ENCODE assay signal across 26 cellular contexts in genomic region chr1:39483276-39483675, GRCh38. TPM values are rescaled to one million over a fixed set of nuclear protein-coding genes. Genes with fewer than 3 reads are reported as not detected.
DNase-seq lines count a peak whose midpoint lies in the region; ATAC-seq, FAIRE-seq and TF ChIP-seq lines count a peak whose summit lies in the region.
"Had no signal": no experiment of that assay in that cellular context is flagged by ENCODE, and none has a peak within 500 bp of the region (broad histone marks: within the 10 kb centered on the region; RNA-seq: fewer than 3 reads in every experiment).

No MANE protein-coding gene starts in this region.

- H3K23ac ChIP-seq in IMR-90 (ENCODE audit: low read depth, low read length), result 0 out of 2 replicates have a peak overlapping the region, but pooled peaks have one; percentile 11
- no peak overlapping the region for H3K23ac ChIP-seq in H1 (ENCODE audit: insufficient read length)

- H3K4me1 ChIP-seq in IMR-90 (ENCODE audit: control insufficient read depth, insufficient read depth, low read length), result no peaks in the 10 kb centered on the region; the same call in 1 of the 2 replicates
- no peaks in the 10 kb centered on the region for H3K4me1 ChIP-seq in H1 (replicated peaks in 1 of 4; ENCODE audit: control insufficient read depth in 3 of 4, insufficient read depth in 4 of 4, low read length in 3 of 4)
- no peaks in the 10 kb centered on the region for H3K4me1 ChIP-seq in A673 (ENCODE audit: insufficient read depth, low read length, poor library complexity, severe bottlenecking)
- H3K4me1 ChIP-seq: HAP-1, testis, vagina had no signal

- H3K9ac ChIP-seq in IMR-90 (ENCODE audit: low read depth, low read length) (no peak overlapping the region), H1 (replicated peaks in 1 of 4; ENCODE audit: extremely low read depth in 1 of 4, low read depth in 3 of 4, low read length in 3 of 4) (no peak overlapping the region)
- H3K9ac ChIP-seq: SK-N-SH had no signal

- in situ Hi-C loops in IMR-90 (cut with MboI; ENCODE audit: low sequenced_read_pairs), result no loop called here

- H3K27ac Mint-ChIP-seq in activated naive CD8-positive, alpha-beta T cell treated with anti-CD3 and anti-CD28 coated beads, Interleukin-2, amount 50 U/mL, for 24 hours, result peak overlapping the region; percentile 44
- no peak overlapping the region for H3K27ac Mint-ChIP-seq in activated naive CD8-positive, alpha-beta T cell treated with anti-CD3 and anti-CD28 coated beads for 36 hours
- H3K27ac Mint-ChIP-seq in stimulated activated memory B cell treated with anti-CD40 and anti-IgM and Interleukin-4, amounts not matched to agents 10 μg/mL and 1 μg/mL and 100 μg/mL, for 72 hours, result peak overlapping the region; percentile 4
- H3K27ac Mint-ChIP-seq: activated naive CD4-positive, alpha-beta T cell treated with anti-CD3 and anti-CD28 coated beads, Interleukin-2, amount 10 ng/mL, durations not matched to agents 7 days and 5 days had no signal

- TF ChIP-seq POLR2A in IMR-90 (IDR thresholded peaks at IDR 0.05; ENCODE audit: low read depth, low read length), result no peak
- no peak for TF ChIP-seq POLR2A in H1 (IDR thresholded peaks at IDR 0.05; ENCODE audit: control extremely low read depth in 1 of 2, low read depth in 2 of 2, low read length in 2 of 2)

- H3K56ac ChIP-seq in IMR-90 (ENCODE audit: extremely low read depth, insufficient read depth, low read length), result no peak overlapping the region
- no peak overlapping the region for H3K56ac ChIP-seq in H1 (replicated peaks; ENCODE audit: insufficient read length, low read depth, low read length)

- no peak for TF ChIP-seq EP300 in H1 (IDR thresholded peaks at IDR 0.05; ENCODE audit: borderline replicate concordance in 1 of 2, low read depth in 2 of 2, low read length in 2 of 2)

- H3K9me3 Mint-ChIP-seq in activated naive CD8-positive, alpha-beta T cell treated with anti-CD3 and anti-CD28 coated beads, Interleukin-2, amount 50 U/mL, for 24 hours, result no peaks in the 10 kb centered on the region
- no peaks in the 10 kb centered on the region for H3K9me3 Mint-ChIP-seq in activated naive CD8-positive, alpha-beta T cell treated with anti-CD3 and anti-CD28 coated beads for 36 hours
- no peaks in the 10 kb centered on the region for H3K9me3 Mint-ChIP-seq in stimulated activated memory B cell treated with anti-CD40 and anti-IgM and Interleukin-4, amounts not matched to agents 10 μg/mL and 1 μg/mL and 100 μg/mL, for 72 hours
- H3K9me3 Mint-ChIP-seq: activated naive CD4-positive, alpha-beta T cell treated with anti-CD3 and anti-CD28 coated beads, Interleukin-2, amount 10 ng/mL, durations not matched to agents 7 days and 5 days had no signal

- no peak for FAIRE-seq in H1 (lab: Jason Lieb, UNC)

- no peak overlapping the region for H2AFZ ChIP-seq in IMR-90 (replicated peaks; ENCODE audit: low read length, poor library complexity)
- H2AFZ ChIP-seq in H1 (ENCODE audit: low read length), result no peak overlapping the region

- no peaks in the 10 kb centered on the region for H3K27me3 Mint-ChIP-seq in activated naive CD8-positive, alpha-beta T cell treated with anti-CD3 and anti-CD28 coated beads, Interleukin-2, amount 50 U/mL, for 24 hours
- no peaks in the 10 kb centered on the region for H3K27me3 Mint-ChIP-seq in activated naive CD8-positive, alpha-beta T cell treated with anti-CD3 and anti-CD28 coated beads for 36 hours
- no peaks in the 10 kb centered on the region for H3K27me3 Mint-ChIP-seq in stimulated activated memory B cell treated with anti-CD40 and anti-IgM and Interleukin-4, amounts not matched to agents 10 μg/mL and 1 μg/mL and 100 μg/mL, for 72 hours
- H3K27me3 Mint-ChIP-seq: activated naive CD4-positive, alpha-beta T cell treated with anti-CD3 and anti-CD28 coated beads, Interleukin-2, amount 10 ng/mL, durations not matched to agents 7 days and 5 days had no signal

- H3K9me3 ChIP-seq in IMR-90 (ENCODE audit: control insufficient read depth, insufficient read depth, low read length) (no peaks in the 10 kb centered on the region), H1 (ENCODE audit: insufficient read depth in 2 of 2, low read depth in 1 of 2, low read length in 1 of 2) (no peaks in the 10 kb centered on the region), A673 (ENCODE audit: low read depth, low read length, poor library complexity, severe bottlenecking) (no peaks in the 10 kb centered on the region)
- H3K9me3 ChIP-seq: HAP-1, SK-N-SH, testis, vagina had no signal

- H3K36me3 ChIP-seq in IMR-90 (ENCODE audit: control insufficient read depth, insufficient read depth, low read length), result peaks cover 54% of the 10 kb centered on the region
- peaks cover 9 to 58% (median 41%) of the 10 kb centered on the region in 4 experiments; a peak in 7 of 8 replicates for H3K36me3 ChIP-seq in H1 (ENCODE audit: control insufficient read depth in 2 of 4, insufficient read depth in 4 of 4, low read length in 3 of 4)
- peaks cover 68% of the 10 kb centered on the region for H3K36me3 ChIP-seq in A673 (ENCODE audit: insufficient read depth, low read length, poor library complexity, severe bottlenecking)

- dilution Hi-C loops in IMR-90 (cut with HindIII; ENCODE audit: low sequenced_read_pairs, unreplicated experiment), result no loop called here

- peaks cover 12 to 32% of the 10 kb centered on the region in 2 experiments for H3K79me1 ChIP-seq in IMR-90 (ENCODE audit: low read depth in 1 of 2, low read length in 2 of 2)
- no peaks in the 10 kb centered on the region for H3K79me1 ChIP-seq in H1 (ENCODE audit: low read depth, low read length)

- POLR2A ChIA-PET in IMR-90 (lab: Charles Lee; ENCODE audit: unreplicated experiment), result no interaction called here
- POLR2A ChIA-PET in H1 (lab: Charles Lee; ENCODE audit: partially characterized antibody), result no interaction called here
- POLR2A ChIA-PET in RWPE1 (lab: Yijun Ruan, JAX; ENCODE audit: low non-redundant PET), result no interaction called here
- POLR2A ChIA-PET in A673 (lab: Charles Lee; ENCODE audit: low non-redundant PET), result no interaction called here

- WGBS in IMR-90 (ENCODE audit: extremely low coverage in 2 of 2, insufficient read length in 1 of 2), 2 experiments, result no CpG with 5 or more reads among the region's 1 CpG
- WGBS in H1 (ENCODE audit: extremely low coverage in 1 of 2, insufficient coverage in 1 of 2, insufficient read length in 1 of 2, insufficient replicate concordance in 2 of 2, low coverage in 1 of 2, low lambda C conversion rate in 2 of 2, missing lambda C conversion rate in 1 of 2), 2 experiments, result 73% methylated on average over 1 of the region's 1 CpG; no CpG with 5 or more reads in 1 of the 2 experiments

- TF ChIP-seq CTCF in IMR-90 (conservative IDR thresholded peaks at IDR 0.05; ENCODE audit: low read depth, low read length), result no peak
- TF ChIP-seq CTCF in H1 (IDR thresholded peaks at IDR 0.05; ENCODE audit: control extremely low read depth in 1 of 3, insufficient read depth in 1 of 3, low read depth in 1 of 3, low read length in 3 of 3), result no peak
- TF ChIP-seq CTCF in RWPE1 (conservative IDR thresholded peaks at IDR 0.05; ENCODE audit: low read depth), result no peak
- no peak for TF ChIP-seq CTCF in omental fat pad (IDR thresholded peaks at IDR 0.05)
- TF ChIP-seq CTCF in A673 (conservative IDR thresholded peaks at IDR 0.05; ENCODE audit: low read depth, low read length), result no peak

- H3K23me2 ChIP-seq in H1 (ENCODE audit: low read depth, low read length), result no peaks in the 10 kb centered on the region

- H3K36me3 Mint-ChIP-seq in activated naive CD8-positive, alpha-beta T cell treated with anti-CD3 and anti-CD28 coated beads, Interleukin-2, amount 50 U/mL, for 24 hours (ENCODE audit: low read depth), result peaks cover 27% of the 10 kb centered on the region
- peaks cover 12% of the 10 kb centered on the region for H3K36me3 Mint-ChIP-seq in activated naive CD8-positive, alpha-beta T cell treated with anti-CD3 and anti-CD28 coated beads for 36 hours
- peaks cover 35% of the 10 kb centered on the region for H3K36me3 Mint-ChIP-seq in stimulated activated memory B cell treated with anti-CD40 and anti-IgM and Interleukin-4, amounts not matched to agents 10 μg/mL and 1 μg/mL and 100 μg/mL, for 72 hours

- H3K4me2 ChIP-seq in IMR-90 (ENCODE audit: low read depth, low read length) (no peak overlapping the region), H1 (ENCODE audit: insufficient read depth in 1 of 2, low read depth in 2 of 2, low read length in 2 of 2) (no peak overlapping the region)
- H3K4me2 ChIP-seq: SK-N-SH, smooth muscle cell had no signal

- no peak for ATAC-seq in activated naive CD8-positive, alpha-beta T cell treated with anti-CD3 and anti-CD28 coated beads, Interleukin-2, amount 50 U/mL, for 24 hours
- no peak for ATAC-seq in IMR-90 (ENCODE audit: low read depth)
- no peak for ATAC-seq in stimulated activated memory B cell treated with anti-CD40 and anti-IgM and Interleukin-4, amounts not matched to agents 10 μg/mL and 1 μg/mL and 100 μg/mL, for 72 hours
- no peak for ATAC-seq in omental fat pad (ENCODE audit: low FRiP score)

- H2BK20ac ChIP-seq in IMR-90 (ENCODE audit: low read depth, low read length) (no peak overlapping the region), H1 (ENCODE audit: low read length) (no peak overlapping the region)

- H3K4me3 ChIP-seq in IMR-90 (ENCODE audit: insufficient read depth, low read depth, low read length), result no peak overlapping the region
- no peak overlapping the region for H3K4me3 ChIP-seq in H1 (ENCODE audit: extremely low read depth in 1 of 4, insufficient read depth in 2 of 4, low read depth in 3 of 4, low read length in 4 of 4)
- H3K4me3 ChIP-seq in A673 (ENCODE audit: low read depth, low read length, poor library complexity, severe bottlenecking), result no peak overlapping the region
- H3K4me3 ChIP-seq: dorsolateral prefrontal cortex, HAP-1, lung, smooth muscle cell, testis, vagina had no signal

- H4K91ac ChIP-seq in IMR-90 (ENCODE audit: insufficient read depth, low read depth, low read length) (no peak overlapping the region), H1 (replicated peaks; ENCODE audit: insufficient read length, low read length) (no peak overlapping the region)

- CTCF ChIA-PET in IMR-90 (lab: Yijun Ruan, JAX), result interaction anchor here (1.0 to 1.1 kb wide), 2 partner anchors 18 to 19 kb away, joined by 3 to 4 read pairs; no protein-coding TSS in a partner anchor
- CTCF ChIA-PET in H1 (lab: Charles Lee; ENCODE audit: partially characterized antibody), result interaction anchor here (0.6 to 1.2 kb wide), 2 partner anchors 46 to 385 kb away, joined by 3 read pairs; no protein-coding TSS in a partner anchor
- CTCF ChIA-PET in RWPE1 (lab: Yijun Ruan, JAX), result no interaction called here
- CTCF ChIA-PET in A673 (lab: Charles Lee), result no interaction called here

- H3K14ac ChIP-seq in IMR-90 (replicated peaks; ENCODE audit: low read depth, low read length) (no peak overlapping the region), H1 (ENCODE audit: insufficient read length) (no peak overlapping the region)

- H2BK120ac ChIP-seq in IMR-90 (ENCODE audit: low read depth, low read length) (no peak overlapping the region), H1 (replicated peaks; ENCODE audit: low read depth, low read length) (no peak overlapping the region)

- intact Hi-C loops in IMR-90 (cut with micrococcal nuclease), result no loop called here
- intact Hi-C loops in A673 (cut with micrococcal nuclease; ENCODE audit: unreplicated experiment), result no loop called here

- DNase-seq in activated naive CD8-positive, alpha-beta T cell treated with anti-CD3 and anti-CD28 coated beads, Interleukin-2, amount 50 U/mL, for 24 hours, result no peak
- no peak for DNase-seq in activated naive CD8-positive, alpha-beta T cell treated with anti-CD3 and anti-CD28 coated beads for 36 hours
- no peak for DNase-seq in IMR-90
- DNase-seq in H1 (ENCODE audit: low read depth in 1 of 2, low spot score in 2 of 2), result no peak
- no peak for DNase-seq in RWPE1 (ENCODE audit: low spot score)
- DNase-seq in omental fat pad (ENCODE audit: low spot score), result no peak
- DNase-seq in A673 (ENCODE audit: low spot score), result no peak
- DNase-seq: activated naive CD4-positive, alpha-beta T cell treated with anti-CD3 and anti-CD28 coated beads, Interleukin-2, amount 10 ng/mL, durations not matched to agents 7 days and 5 days; C1 segment of cervical spinal cord; dorsolateral prefrontal cortex; EL; head of caudate nucleus; kidney glomerular epithelial cell; NCI-H2081; NCI-H345; NCI-H774; SK-N-SH; stimulated activated CD4-positive, alpha-beta T cell treated with anti-CD3 and anti-CD28 coated beads, Interleukin-2, amount 100 ng/mL, for 24 hours; T-helper 9 cell; testis had no signal

- H3K79me2 ChIP-seq in H1 (ENCODE audit: control insufficient read depth in 1 of 2, insufficient read depth in 2 of 2, low read length in 2 of 2), result no peaks in the 10 kb centered on the region

- TF ChIP-seq RAD21 in IMR-90 (IDR thresholded peaks at IDR 0.05; ENCODE audit: low read length) (no peak), H1 (IDR thresholded peaks at IDR 0.05 in 1 of 2, conservative IDR thresholded peaks at IDR 0.05 in 1 of 2; ENCODE audit: low read depth in 2 of 2, low read length in 2 of 2) (no peak)

- H2BK5ac ChIP-seq in IMR-90 (ENCODE audit: low read depth, low read length, poor library complexity, severe bottlenecking) (no peak overlapping the region), H1 (ENCODE audit: low read depth, low read length) (no peak overlapping the region)

- H3K4me3 Mint-ChIP-seq in activated naive CD8-positive, alpha-beta T cell treated with anti-CD3 and anti-CD28 coated beads, Interleukin-2, amount 50 U/mL, for 24 hours, result no peak overlapping the region
- H3K4me3 Mint-ChIP-seq in activated naive CD8-positive, alpha-beta T cell treated with anti-CD3 and anti-CD28 coated beads for 36 hours, result no peak overlapping the region
- no peak overlapping the region for H3K4me3 Mint-ChIP-seq in stimulated activated memory B cell treated with anti-CD40 and anti-IgM and Interleukin-4, amounts not matched to agents 10 μg/mL and 1 μg/mL and 100 μg/mL, for 72 hours
- H3K4me3 Mint-ChIP-seq: activated naive CD4-positive, alpha-beta T cell treated with anti-CD3 and anti-CD28 coated beads, Interleukin-2, amount 10 ng/mL, durations not matched to agents 7 days and 5 days had no signal

- no peak overlapping the region for H2AK9ac ChIP-seq in IMR-90 (replicated peaks; ENCODE audit: low read depth, low read length, poor library complexity)

- peaks cover under 1% of the 10 kb centered on the region; the same call in 1 of the 2 replicates for H4K20me1 ChIP-seq in IMR-90 (ENCODE audit: insufficient read depth, low read length)
- H4K20me1 ChIP-seq in H1 (replicated peaks in 1 of 2; ENCODE audit: control insufficient read depth in 1 of 2, insufficient read depth in 2 of 2, low read length in 2 of 2), result peaks cover 2 to 4% of the 10 kb centered on the region in 2 experiments

- BruUV-seq in IMR-90 (replicated peaks; lab: Mats Ljungman, UMichigan) (no TSS peak), A673 (replicated peaks; lab: Mats Ljungman, UMichigan) (no TSS peak)

- H3K18ac ChIP-seq in IMR-90 (ENCODE audit: low read depth, low read length) (no peak overlapping the region), H1 (ENCODE audit: extremely low read depth, low read length) (no peak overlapping the region)

- H2BK15ac ChIP-seq in IMR-90 (ENCODE audit: low read depth, low read length) (no peak overlapping the region), H1 (ENCODE audit: low read length) (no peak overlapping the region)

- no peak overlapping the region; the same call in 1 of the 2 replicates for H2BK12ac ChIP-seq in H1 (ENCODE audit: low read depth, low read length)

- 0 out of 4 replicates have a peak overlapping the region, but pooled peaks of 1 of the 2 experiments have one; percentile 5 for H4K8ac ChIP-seq in IMR-90 (ENCODE audit: low read depth in 2 of 2, low read length in 2 of 2)
- H4K8ac ChIP-seq in H1 (ENCODE audit: extremely low read depth, insufficient read depth, low read length), result peak overlapping the region; percentile 36; the same call in 1 of the 2 replicates

- peaks cover 7% of the 10 kb centered on the region; the same call in 1 of the 2 replicates for H3K9me1 ChIP-seq in IMR-90 (ENCODE audit: insufficient read depth, low read length)

- no peak overlapping the region for H3K27ac ChIP-seq in IMR-90 (ENCODE audit: insufficient read depth, low read length)
- H3K27ac ChIP-seq in H1 (ENCODE audit: low read depth, low read length), result no peak overlapping the region
- no peak overlapping the region; the same call in 1 of the 2 replicates for H3K27ac ChIP-seq in RWPE1
- no peak overlapping the region for H3K27ac ChIP-seq in A673 (ENCODE audit: low read depth, low read length, poor library complexity, severe bottlenecking)
- H3K27ac ChIP-seq: testis, vagina had no signal

- H3K27me3 ChIP-seq in IMR-90 (ENCODE audit: control insufficient read depth, insufficient read depth, low read length) (no peaks in the 10 kb centered on the region), H1 (replicated peaks in 1 of 4; ENCODE audit: control insufficient read depth in 3 of 4, extremely low read depth in 1 of 4, insufficient read depth in 3 of 4, low read length in 3 of 4) (no peaks in the 10 kb centered on the region), A673 (replicated peaks; ENCODE audit: insufficient read depth, low read depth, low read length, poor library complexity) (no peaks in the 10 kb centered on the region)
- H3K27me3 ChIP-seq: dorsolateral prefrontal cortex, testis, vagina had no signal

- no peak overlapping the region for H3K4ac ChIP-seq in IMR-90 (ENCODE audit: low read depth, low read length)
- H3K4ac ChIP-seq in H1 (replicated peaks; ENCODE audit: insufficient read length, low read depth, low read length), result no peak overlapping the region

- H3K4me1 Mint-ChIP-seq in activated naive CD8-positive, alpha-beta T cell treated with anti-CD3 and anti-CD28 coated beads, Interleukin-2, amount 50 U/mL, for 24 hours, result no peaks in the 10 kb centered on the region
- H3K4me1 Mint-ChIP-seq in activated naive CD8-positive, alpha-beta T cell treated with anti-CD3 and anti-CD28 coated beads for 36 hours, result no peaks in the 10 kb centered on the region
- no peaks in the 10 kb centered on the region for H3K4me1 Mint-ChIP-seq in stimulated activated memory B cell treated with anti-CD40 and anti-IgM and Interleukin-4, amounts not matched to agents 10 μg/mL and 1 μg/mL and 100 μg/mL, for 72 hours
- H3K4me1 Mint-ChIP-seq: activated naive CD4-positive, alpha-beta T cell treated with anti-CD3 and anti-CD28 coated beads, Interleukin-2, amount 10 ng/mL, durations not matched to agents 7 days and 5 days had no signal

- no peak overlapping the region for H4K5ac ChIP-seq in IMR-90 (ENCODE audit: low read depth, low read length)
- no peak overlapping the region for H4K5ac ChIP-seq in H1 (ENCODE audit: insufficient read length, low read depth, low read length)

- no peak overlapping the region for H2AK5ac ChIP-seq in IMR-90 (ENCODE audit: low read depth, low read length)
- H2AK5ac ChIP-seq in H1 (ENCODE audit: low read depth, low read length), result no peak overlapping the region

RNA-seq across cellular contexts. Expression of gene BMP8A, which starts 8.2 kb away (rescaled TPM):
- under 1 TPM; 0.14 to 0.16 TPM for total RNA-seq in activated naive CD8-positive, alpha-beta T cell treated with anti-CD3 and anti-CD28 coated beads for 36 hours
- total RNA-seq in IMR-90 (2012; rRNA removed), result not detected in 2 replicates
- not detected in 2 replicates for polyA plus RNA-seq in IMR-90 (2012; rRNA removed)
- polyA plus RNA-seq in IMR-90 (2012; cell fraction: cytosol; rRNA removed), result 0.05 TPM in 1 of 2 replicates, not detected in the other
- polyA plus RNA-seq in IMR-90 (2012; cell fraction: nucleus; rRNA removed; ENCODE audit: low replicate concordance), result not detected in 2 replicates
- total RNA-seq in H1 (2021; fragmentation: NEBNext Ultra II Directional; extraction: Animal tissue kit (Norgen Biotek cat#: 25700)), result 0.43 and 0.63 TPM in 2 replicates
- 0.38 and 0.41 TPM in 2 replicates for polyA plus RNA-seq in H1 (2011; rRNA removed)
- 0.50 TPM for polyA plus RNA-seq in H1 (2011; cell fraction: cytosol; rRNA removed)
- polyA plus RNA-seq in H1 (2011; cell fraction: nucleus; rRNA removed), result 0.47 TPM
- polyA plus RNA-seq in H1 (2012, experiment 1 of 2), result 0.24 to 0.32 TPM (median 0.31 TPM) in 3 of 4 replicates, not detected in the other
- not detected for polyA plus RNA-seq in H1 (2012, experiment 2 of 2)
- polyA plus RNA-seq in H1 (2013, experiment 1 of 2), result 0.16 TPM
- polyA plus RNA-seq in H1 (2013, experiment 2 of 2), result 0.09 TPM
- 0.09 and 0.22 TPM in 2 replicates for polyA minus RNA-seq in H1 (2011; rRNA and poly(A)+ RNA removed)
- polyA minus RNA-seq in H1 (2011; cell fraction: cytosol; rRNA and poly(A)+ RNA removed), result not detected
- 0.40 TPM for polyA minus RNA-seq in H1 (2011; cell fraction: nucleus; rRNA and poly(A)+ RNA removed)
- total RNA-seq in omental fat pad, result 1 to 10 TPM in 1 of 4 donors, not detected in 3; 2.0 TPM
- not detected in 2 replicates for total RNA-seq in A673 (2021)
- polyA plus RNA-seq: AG04450 had no signal

Comparison
In these comparisons a context has a peak if more than half of its experiments do, and no peak if none do; other contexts are left out.
1. CTCF ChIA-PET loops: an anchor here in IMR-90 (1.0 to 1.1 kb wide) and H1 (0.6 to 1.2 kb wide); none called in RWPE1 and A673.